Comparison of ENCODE assay signal across 8 cellular contexts in the genomic region with DNA sequence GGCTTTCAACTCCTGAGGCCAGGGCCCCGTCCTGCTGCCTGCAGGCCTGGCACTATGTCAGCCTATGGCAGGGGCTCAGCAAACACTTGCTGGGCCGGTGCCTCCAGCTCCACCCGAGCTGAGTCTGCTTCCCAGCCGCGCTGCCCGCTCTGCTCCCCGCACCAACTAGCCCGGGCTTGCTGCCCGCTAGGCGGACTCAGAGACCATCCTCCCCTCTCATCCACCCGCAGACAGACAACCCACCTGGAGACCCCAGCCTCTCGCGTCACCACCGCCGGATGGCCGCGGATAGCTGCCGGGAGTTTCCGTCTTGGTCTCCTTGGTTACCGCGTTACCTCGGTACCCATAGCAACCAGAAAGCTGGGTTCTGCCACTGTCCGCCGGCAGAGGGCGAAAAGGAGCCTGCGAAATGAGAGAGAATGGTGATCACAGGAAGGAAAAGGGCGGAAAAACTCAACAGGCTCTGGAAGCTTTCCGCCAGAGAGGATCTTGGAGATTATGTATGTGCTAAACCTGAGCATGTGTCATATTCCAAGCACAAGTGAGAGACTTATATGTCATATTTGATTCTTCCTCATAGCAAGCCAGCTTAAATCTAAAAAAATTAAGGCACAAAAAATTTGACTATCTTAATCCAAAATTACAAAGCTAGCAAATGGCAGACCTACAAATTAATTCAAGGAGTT. TPM values are rescaled to one million over a fixed set of nuclear protein-coding genes. Genes with fewer than 3 reads are reported as not detected.
DNase-seq lines count a peak whose midpoint lies in the region; ATAC-seq and TF ChIP-seq lines count a peak whose summit lies in the region.

A gene with protein sequence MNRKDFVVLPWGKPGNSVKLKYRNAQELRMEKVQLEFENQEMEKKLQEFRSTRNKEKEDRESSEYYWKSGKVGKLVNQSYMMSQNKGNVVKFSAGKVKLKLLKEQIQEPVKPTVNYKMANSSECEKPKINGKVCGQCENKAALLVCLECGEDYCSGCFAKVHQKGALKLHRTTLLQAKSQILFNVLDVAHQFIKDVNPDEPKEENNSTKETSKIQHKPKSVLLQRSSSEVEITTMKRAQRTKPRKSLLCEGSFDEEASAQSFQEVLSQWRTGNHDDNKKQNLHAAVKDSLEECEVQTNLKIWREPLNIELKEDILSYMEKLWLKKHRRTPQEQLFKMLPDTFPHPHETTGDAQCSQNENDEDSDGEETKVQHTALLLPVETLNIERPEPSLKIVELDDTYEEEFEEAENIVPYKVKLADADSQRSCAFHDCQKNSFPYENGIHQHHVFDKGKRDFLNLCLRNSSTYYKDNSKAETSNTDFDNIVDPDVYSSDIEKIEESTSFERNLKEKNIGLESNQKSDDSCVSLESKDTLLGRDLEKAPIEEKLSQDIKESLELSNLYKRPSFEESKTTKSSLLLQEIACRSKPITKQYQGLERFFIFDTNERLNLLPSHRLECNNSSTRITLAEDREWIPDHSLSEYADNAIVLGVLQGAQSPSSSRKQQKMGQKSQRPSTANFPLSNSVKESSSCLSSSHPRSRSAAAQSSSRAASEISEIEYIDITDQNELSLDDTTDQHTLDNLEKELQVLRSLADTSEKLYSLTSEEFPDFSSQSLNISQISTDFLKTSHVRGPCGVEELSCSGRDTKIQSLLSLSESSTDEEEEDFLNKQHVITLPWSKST (minus strand): TSS at position 294 of the 686 bp plus-strand sequence. CDS start 7,396 bp downstream, outside the sequence.

- H3K4me3 Mint-ChIP-seq in activated T-helper 17 cell treated with anti-CD3 and anti-CD28 coated beads, Interleukin-2, amount 50 U/mL, for 72 hours, result peak within 1 kb of the TSS; percentile 72
- peak within 1 kb of the TSS; percentile 84 to 88 for H3K4me3 Mint-ChIP-seq in stimulated activated naive CD8-positive, alpha-beta T cell treated with anti-CD3 and anti-CD28 coated beads, Interleukin-15, amount 100 ng/mL, for 72 hours

- no peaks in the 10 kb centered on the region for H3K79me2 ChIP-seq in neural cell (replicated peaks; ENCODE audit: insufficient read depth, low read length)

- H3K4me3 ChIP-seq in fibroblast of villous mesenchyme (ENCODE audit: low read depth, low read length), result peak within 1 kb of the TSS; percentile 55
- H3K4me3 ChIP-seq in neural cell (ENCODE audit: low read length), result peak within 1 kb of the TSS; percentile 76

- H3K27ac ChIP-seq in neural cell (ENCODE audit: low read length), result no peak within 1 kb of the TSS

- DNase-seq in DMS79 treated with DMSO at 0.1 percent for 48 hours (lab: John Stamatoyannopoulos, UW), result peak; percentile 3
- peak; percentile 74 for DNase-seq in GOT3 (lab: John Stamatoyannopoulos, UW)
- DNase-seq in LHCN-M2 (ENCODE audit: low read depth), result peak; percentile 8
- peak; percentile 69 for DNase-seq in RPMI7951 (ENCODE audit: low read depth)
- DNase-seq in fibroblast of villous mesenchyme (ENCODE audit: low read depth), result peak; percentile 72
- peak; percentile 81 to 86 for DNase-seq in stimulated activated naive CD8-positive, alpha-beta T cell treated with anti-CD3 and anti-CD28 coated beads, Interleukin-15, amount 100 ng/mL, for 72 hours

- H3K27me3 ChIP-seq in neural cell (ENCODE audit: insufficient read depth, low read depth, low read length), result no peaks in the 10 kb centered on the region

- H3K36me3 ChIP-seq in neural cell (ENCODE audit: insufficient read depth, low read length), result no peaks in the 10 kb centered on the region

- TF ChIP-seq CTCF in fibroblast of villous mesenchyme (IDR thresholded peaks at IDR 0.05; ENCODE audit: insufficient read depth, low read depth, low read length), result peak; percentile 96
- TF ChIP-seq CTCF in neural cell (IDR thresholded peaks at IDR 0.05; ENCODE audit: poor library complexity, severe bottlenecking), result peak; percentile 99

- peak within 1 kb of the TSS; percentile 54 for H3K9ac ChIP-seq in neural cell (ENCODE audit: low read length)

- peak within 1 kb of the TSS; percentile 40 for H3K4me2 ChIP-seq in neural cell (ENCODE audit: low read length)

- H3K27me3 Mint-ChIP-seq in activated T-helper 17 cell treated with anti-CD3 and anti-CD28 coated beads, Interleukin-2, amount 50 U/mL, for 72 hours, result peaks cover 9% of the 10 kb centered on the region
- H3K27me3 Mint-ChIP-seq in stimulated activated naive CD8-positive, alpha-beta T cell treated with anti-CD3 and anti-CD28 coated beads, Interleukin-15, amount 100 ng/mL, for 72 hours, result peaks cover 24% of the 10 kb centered on the region

- peak within 1 kb of the TSS; percentile 40 for H2AFZ ChIP-seq in neural cell (ENCODE audit: low read depth, low read length)

- peak; percentile 91 for TF ChIP-seq RAD21 in neural cell (conservative IDR thresholded peaks at IDR 0.05)

- TF ChIP-seq EP300 in neural cell (conservative IDR thresholded peaks at IDR 0.05; ENCODE audit: poor library complexity, severe bottlenecking), result peak; percentile 68

- no peaks in the 10 kb centered on the region for H4K20me1 ChIP-seq in neural cell (ENCODE audit: insufficient read depth)

- H3K36me3 Mint-ChIP-seq in activated T-helper 17 cell treated with anti-CD3 and anti-CD28 coated beads, Interleukin-2, amount 50 U/mL, for 72 hours (ENCODE audit: low read depth), result no peaks in the 10 kb centered on the region

- ATAC-seq in activated T-helper 17 cell treated with anti-CD3 and anti-CD28 coated beads, Interleukin-2, amount 50 U/mL, for 72 hours (replicated peaks), result peak; percentile 93
- ATAC-seq in stimulated activated naive CD8-positive, alpha-beta T cell treated with anti-CD3 and anti-CD28 coated beads, Interleukin-15, amount 100 ng/mL, for 72 hours, result peak; percentile 94

- peak within 1 kb of the TSS; percentile 56 for H3K27ac Mint-ChIP-seq in activated T-helper 17 cell treated with anti-CD3 and anti-CD28 coated beads, Interleukin-2, amount 50 U/mL, for 72 hours
- H3K27ac Mint-ChIP-seq in stimulated activated naive CD8-positive, alpha-beta T cell treated with anti-CD3 and anti-CD28 coated beads, Interleukin-15, amount 100 ng/mL, for 72 hours, result peak within 1 kb of the TSS; percentile 85 to 86

- H3F3A ChIP-seq in neural cell (ENCODE audit: insufficient read depth, low read length, poor library complexity, severe bottlenecking), result no peaks in the 10 kb centered on the region

- no peaks in the 10 kb centered on the region for H3K9me3 Mint-ChIP-seq in activated T-helper 17 cell treated with anti-CD3 and anti-CD28 coated beads, Interleukin-2, amount 50 U/mL, for 72 hours
- H3K9me3 Mint-ChIP-seq in stimulated activated naive CD8-positive, alpha-beta T cell treated with anti-CD3 and anti-CD28 coated beads, Interleukin-15, amount 100 ng/mL, for 72 hours, result no peaks in the 10 kb centered on the region

- peaks cover 4% of the 10 kb centered on the region for H3K4me1 Mint-ChIP-seq in activated T-helper 17 cell treated with anti-CD3 and anti-CD28 coated beads, Interleukin-2, amount 50 U/mL, for 72 hours
- H3K4me1 Mint-ChIP-seq in stimulated activated naive CD8-positive, alpha-beta T cell treated with anti-CD3 and anti-CD28 coated beads, Interleukin-15, amount 100 ng/mL, for 72 hours, result peaks cover 7% of the 10 kb centered on the region

- no peaks in the 10 kb centered on the region for H3K9me3 ChIP-seq in neural cell (ENCODE audit: low read length)

- H3K9me2 ChIP-seq in neural cell (ENCODE audit: insufficient read depth, low read length), result no peaks in the 10 kb centered on the region

TF ChIP-seq in neural cell, 6 proteins besides CTCF, POLR2A, EP300 and RAD21:
- TF ChIP-seq POLR2AphosphoS5 (IDR thresholded peaks at IDR 0.05) (peak; percentile 42), MXI1 (conservative IDR thresholded peaks at IDR 0.05; ENCODE audit: poor library complexity, severe bottlenecking) (peak; percentile 95), EZH2 (IDR thresholded peaks at IDR 0.05; ENCODE audit: borderline replicate concordance, insufficient read depth, low read length, poor library complexity, severe bottlenecking) (no peak), TAF1 (IDR thresholded peaks at IDR 0.05; ENCODE audit: low read depth) (peak; percentile 38), SMC3 (conservative IDR thresholded peaks at IDR 0.05; ENCODE audit: poor library complexity) (peak; percentile 97)
- TF ChIP-seq, protein P1, sequence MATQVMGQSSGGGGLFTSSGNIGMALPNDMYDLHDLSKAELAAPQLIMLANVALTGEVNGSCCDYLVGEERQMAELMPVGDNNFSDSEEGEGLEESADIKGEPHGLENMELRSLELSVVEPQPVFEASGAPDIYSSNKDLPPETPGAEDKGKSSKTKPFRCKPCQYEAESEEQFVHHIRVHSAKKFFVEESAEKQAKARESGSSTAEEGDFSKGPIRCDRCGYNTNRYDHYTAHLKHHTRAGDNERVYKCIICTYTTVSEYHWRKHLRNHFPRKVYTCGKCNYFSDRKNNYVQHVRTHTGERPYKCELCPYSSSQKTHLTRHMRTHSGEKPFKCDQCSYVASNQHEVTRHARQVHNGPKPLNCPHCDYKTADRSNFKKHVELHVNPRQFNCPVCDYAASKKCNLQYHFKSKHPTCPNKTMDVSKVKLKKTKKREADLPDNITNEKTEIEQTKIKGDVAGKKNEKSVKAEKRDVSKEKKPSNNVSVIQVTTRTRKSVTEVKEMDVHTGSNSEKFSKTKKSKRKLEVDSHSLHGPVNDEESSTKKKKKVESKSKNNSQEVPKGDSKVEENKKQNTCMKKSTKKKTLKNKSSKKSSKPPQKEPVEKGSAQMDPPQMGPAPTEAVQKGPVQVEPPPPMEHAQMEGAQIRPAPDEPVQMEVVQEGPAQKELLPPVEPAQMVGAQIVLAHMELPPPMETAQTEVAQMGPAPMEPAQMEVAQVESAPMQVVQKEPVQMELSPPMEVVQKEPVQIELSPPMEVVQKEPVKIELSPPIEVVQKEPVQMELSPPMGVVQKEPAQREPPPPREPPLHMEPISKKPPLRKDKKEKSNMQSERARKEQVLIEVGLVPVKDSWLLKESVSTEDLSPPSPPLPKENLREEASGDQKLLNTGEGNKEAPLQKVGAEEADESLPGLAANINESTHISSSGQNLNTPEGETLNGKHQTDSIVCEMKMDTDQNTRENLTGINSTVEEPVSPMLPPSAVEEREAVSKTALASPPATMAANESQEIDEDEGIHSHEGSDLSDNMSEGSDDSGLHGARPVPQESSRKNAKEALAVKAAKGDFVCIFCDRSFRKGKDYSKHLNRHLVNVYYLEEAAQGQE (IDR thresholded peaks at IDR 0.05; ENCODE audit: borderline replicate concordance), result peak; percentile 52

RNA-seq across cellular contexts. Expression of the gene that starts here (rescaled TPM):
- total RNA-seq in LHCN-M2 (2014; rRNA removed) (not detected in 2 replicates), fibroblast of villous mesenchyme (not detected in 2 replicates)
- not detected for polyA plus RNA-seq in LHCN-M2 (2012)
- not detected in 2 replicates for total RNA-seq in RPMI7951 (2014; rRNA removed; shearing (Covaris generic))
- not detected for total RNA-seq in activated T-helper 17 cell treated with anti-CD3 and anti-CD28 coated beads, Interleukin-2, amount 50 U/mL, for 72 hours
- polyA plus RNA-seq in neural cell, result 2.7 TPM in 2 replicates
- 5.2 and 5.6 TPM in 2 replicates for polyA minus RNA-seq in neural cell

Comparison
In these comparisons a context has a peak if more than half of its experiments do, and no peak if none do; other contexts are left out.
1. Peak in DNase-seq in LHCN-M2; RNA of the gene not detected or under 1 TPM.
2. Peak in DNase-seq in RPMI7951; RNA of the gene not detected or under 1 TPM.
3. Peak in ATAC-seq in activated T-helper 17 cell treated with anti-CD3 and anti-CD28 coated beads, Interleukin-2, amount 50 U/mL, for 72 hours; RNA of the gene not detected or under 1 TPM.
4. Peak in DNase-seq and H3K4me3 ChIP-seq in fibroblast of villous mesenchyme; RNA of the gene not detected or under 1 TPM.
5. DNase-seq: peak in every context shown above with its lines; median percentile 84 in stimulated activated naive CD8-positive, alpha-beta T cell treated with anti-CD3 and anti-CD28 coated beads, Interleukin-15, amount 100 ng/mL, for 72 hours; 74 in GOT3; 72 in fibroblast of villous mesenchyme; 69 in RPMI7951; 8 in LHCN-M2; 3 in DMS79 treated with DMSO at 0.1 percent for 48 hours.